Comparison of ENCODE assay signal across 1 cellular context in genomic region chr1:1318131-1318652, GRCh38.
TF ChIP-seq lines count a peak whose summit lies in the region.

No MANE protein-coding gene starts in this region.

TF ChIP-seq in K562, 482 proteins besides CTCF, POLR2A, EP300 and RAD21 (continues in another document):
- no peak for TF ChIP-seq KLF16 (IDR thresholded peaks at IDR 0.05)
- no peak for TF ChIP-seq IRF1 (CRISPR knock-in tag; IDR thresholded peaks at IDR 0.05; ENCODE audit: borderline replicate concordance)
- no peak for TF ChIP-seq PHB2 (IDR thresholded peaks at IDR 0.05; ENCODE audit: low read depth)
- no peak for TF ChIP-seq ZNF445 (CRISPR knock-in tag; IDR thresholded peaks at IDR 0.05; ENCODE audit: low read depth)
- TF ChIP-seq CTBP1 (IDR thresholded peaks at IDR 0.05; ENCODE audit: borderline replicate concordance), result peak; percentile 40; the same call in 1 of the 2 replicates
- TF ChIP-seq HNRNPK (IDR thresholded peaks at IDR 0.05; ENCODE audit: low read depth, low read length, poor library complexity, severe bottlenecking), result no peak
- no peak for TF ChIP-seq PPARD (CRISPR knock-in tag; IDR thresholded peaks at IDR 0.05)
- TF ChIP-seq ZNF24 (IDR thresholded peaks at IDR 0.05), result no peak
- TF ChIP-seq ZNF589 (CRISPR knock-in tag; IDR thresholded peaks at IDR 0.05; ENCODE audit: low read depth), result no peak
- 0 out of 2 replicates have a peak, but pooled peaks have one; percentile 4 for TF ChIP-seq SMAD4 (CRISPR knock-in tag; conservative IDR thresholded peaks at IDR 0.05)
- peak; percentile 72 for TF ChIP-seq ARID1B (IDR thresholded peaks at IDR 0.05)
- no peak for TF ChIP-seq COPS2 (conservative IDR thresholded peaks at IDR 0.05)
- TF ChIP-seq, protein P1, sequence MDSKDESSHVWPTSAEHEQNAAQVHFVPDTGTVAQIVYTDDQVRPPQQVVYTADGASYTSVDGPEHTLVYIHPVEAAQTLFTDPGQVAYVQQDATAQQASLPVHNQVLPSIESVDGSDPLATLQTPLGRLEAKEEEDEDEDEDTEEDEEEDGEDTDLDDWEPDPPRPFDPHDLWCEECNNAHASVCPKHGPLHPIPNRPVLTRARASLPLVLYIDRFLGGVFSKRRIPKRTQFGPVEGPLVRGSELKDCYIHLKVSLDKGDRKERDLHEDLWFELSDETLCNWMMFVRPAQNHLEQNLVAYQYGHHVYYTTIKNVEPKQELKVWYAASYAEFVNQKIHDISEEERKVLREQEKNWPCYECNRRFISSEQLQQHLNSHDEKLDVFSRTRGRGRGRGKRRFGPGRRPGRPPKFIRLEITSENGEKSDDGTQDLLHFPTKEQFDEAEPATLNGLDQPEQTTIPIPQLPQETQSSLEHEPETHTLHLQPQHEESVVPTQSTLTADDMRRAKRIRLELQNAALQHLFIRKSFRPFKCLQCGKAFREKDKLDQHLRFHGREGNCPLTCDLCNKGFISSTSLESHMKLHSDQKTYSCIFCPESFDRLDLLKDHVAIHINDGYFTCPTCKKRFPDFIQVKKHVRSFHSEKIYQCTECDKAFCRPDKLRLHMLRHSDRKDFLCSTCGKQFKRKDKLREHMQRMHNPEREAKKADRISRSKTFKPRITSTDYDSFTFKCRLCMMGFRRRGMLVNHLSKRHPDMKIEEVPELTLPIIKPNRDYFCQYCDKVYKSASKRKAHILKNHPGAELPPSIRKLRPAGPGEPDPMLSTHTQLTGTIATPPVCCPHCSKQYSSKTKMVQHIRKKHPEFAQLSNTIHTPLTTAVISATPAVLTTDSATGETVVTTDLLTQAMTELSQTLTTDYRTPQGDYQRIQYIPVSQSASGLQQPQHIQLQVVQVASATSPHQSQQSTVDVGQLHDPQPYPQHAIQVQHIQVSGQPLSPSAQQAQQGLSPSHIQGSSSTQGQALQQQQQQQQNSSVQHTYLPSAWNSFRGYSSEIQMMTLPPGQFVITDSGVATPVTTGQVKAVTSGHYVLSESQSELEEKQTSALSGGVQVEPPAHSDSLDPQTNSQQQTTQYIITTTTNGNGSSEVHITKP (IDR thresholded peaks at IDR 0.05; ENCODE audit: partially characterized antibody), result no peak
- no peak for TF ChIP-seq EZH2 (IDR thresholded peaks at IDR 0.05; ENCODE audit: borderline replicate concordance, low read depth, low read length)
- peak in 1 of 2 experiments; percentile 28; a peak in 1 of 4 replicates for TF ChIP-seq MNT (conservative IDR thresholded peaks at IDR 0.05)
- 0 out of 2 replicates have a peak, but pooled peaks have one; percentile 35 for TF ChIP-seq ZEB2 (IDR thresholded peaks at IDR 0.05)
- TF ChIP-seq ZFP91 (CRISPR knock-in tag; IDR thresholded peaks at IDR 0.05), result no peak
- TF ChIP-seq BRD4 (IDR thresholded peaks at IDR 0.05), result no peak
- no peak for TF ChIP-seq HNRNPH1 (optimal IDR thresholded peaks at IDR 0.05; ENCODE audit: low read depth, low read length)
- TF ChIP-seq ZNF121 (CRISPR knock-in tag; conservative IDR thresholded peaks at IDR 0.05), result no peak
- no peak for TF ChIP-seq ASH1L (IDR thresholded peaks at IDR 0.05; ENCODE audit: borderline replicate concordance, low read depth, partially characterized antibody)
- TF ChIP-seq ELF4 (CRISPR knock-in tag; IDR thresholded peaks at IDR 0.05), result no peak
- peak; percentile 85 for TF ChIP-seq DPF2 (IDR thresholded peaks at IDR 0.05)
- no peak for TF ChIP-seq ZHX1 (conservative IDR thresholded peaks at IDR 0.05; ENCODE audit: low read length)
- TF ChIP-seq ZNF12 (CRISPR knock-in tag; IDR thresholded peaks at IDR 0.05), result no peak
- peak; percentile 66 for TF ChIP-seq NFIC (IDR thresholded peaks at IDR 0.05)
- no peak for TF ChIP-seq E4F1 (CRISPR knock-in tag; IDR thresholded peaks at IDR 0.05; ENCODE audit: borderline replicate concordance)
- TF ChIP-seq CBX3 (IDR thresholded peaks at IDR 0.05; ENCODE audit: borderline replicate concordance in 1 of 2, low read length in 2 of 2), result no peak
- TF ChIP-seq, protein P2, sequence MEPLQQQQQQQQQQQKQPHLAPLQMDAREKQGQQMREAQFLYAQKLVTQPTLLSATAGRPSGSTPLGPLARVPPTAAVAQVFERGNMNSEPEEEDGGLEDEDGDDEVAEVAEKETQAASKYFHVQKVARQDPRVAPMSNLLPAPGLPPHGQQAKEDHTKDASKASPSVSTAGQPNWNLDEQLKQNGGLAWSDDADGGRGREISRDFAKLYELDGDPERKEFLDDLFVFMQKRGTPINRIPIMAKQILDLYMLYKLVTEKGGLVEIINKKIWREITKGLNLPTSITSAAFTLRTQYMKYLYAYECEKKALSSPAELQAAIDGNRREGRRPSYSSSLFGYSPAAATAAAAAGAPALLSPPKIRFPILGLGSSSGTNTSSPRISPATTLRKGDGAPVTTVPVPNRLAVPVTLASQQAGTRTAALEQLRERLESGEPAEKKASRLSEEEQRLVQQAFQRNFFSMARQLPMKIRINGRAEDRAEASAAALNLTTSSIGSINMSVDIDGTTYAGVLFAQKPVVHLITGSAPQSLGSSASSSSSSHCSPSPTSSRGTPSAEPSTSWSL (CRISPR knock-in tag; IDR thresholded peaks at IDR 0.05; ENCODE audit: borderline replicate concordance), result no peak
- no peak for TF ChIP-seq RAD51 (IDR thresholded peaks at IDR 0.05; ENCODE audit: borderline replicate concordance, low read depth)
- no peak for TF ChIP-seq SMAD3 (CRISPR knock-in tag; conservative IDR thresholded peaks at IDR 0.05)
- no peak for TF ChIP-seq MXI1 (IDR thresholded peaks at IDR 0.05; ENCODE audit: low read depth, low read length)
- TF ChIP-seq TFAM (CRISPR knock-in tag; conservative IDR thresholded peaks at IDR 0.05), result no peak
- no peak for TF ChIP-seq SMAD2 (IDR thresholded peaks at IDR 0.05; ENCODE audit: low read depth, low read length)
- peak; percentile 73; the same call in 1 of the 2 replicates for TF ChIP-seq FOXJ2 (tag; IDR thresholded peaks at IDR 0.05)
- no peak for TF ChIP-seq HDAC6 (IDR thresholded peaks at IDR 0.05; ENCODE audit: low read depth, low read length)
- no peak for TF ChIP-seq ZNF224 (CRISPR knock-in tag; IDR thresholded peaks at IDR 0.05)
- no peak for TF ChIP-seq TRIM25 (IDR thresholded peaks at IDR 0.05; ENCODE audit: borderline replicate concordance)
- no peak for TF ChIP-seq SOX6 (IDR thresholded peaks at IDR 0.05)
- TF ChIP-seq TARDBP (IDR thresholded peaks at IDR 0.05), result no peak
- no peak for TF ChIP-seq ZBTB17 (CRISPR knock-in tag; IDR thresholded peaks at IDR 0.05)
- TF ChIP-seq CHCHD3 (CRISPR knock-in tag; IDR thresholded peaks at IDR 0.05), result no peak
- TF ChIP-seq ZNF239 (CRISPR knock-in tag; IDR thresholded peaks at IDR 0.05), result no peak
- TF ChIP-seq CBX5 (IDR thresholded peaks at IDR 0.05; ENCODE audit: borderline replicate concordance, low read depth), result no peak
- TF ChIP-seq SIN3A (IDR thresholded peaks at IDR 0.05; ENCODE audit: borderline replicate concordance in 2 of 2, control insufficient read depth in 1 of 2, low read depth in 2 of 2, low read length in 2 of 2), result 0 out of 4 replicates have a peak, but pooled peaks of 1 of the 2 experiments have one; percentile 12
- no peak for TF ChIP-seq HNRNPL (IDR thresholded peaks at IDR 0.05; ENCODE audit: low read depth, low read length)
- TF ChIP-seq ZNF584 (CRISPR knock-in tag; IDR thresholded peaks at IDR 0.05; ENCODE audit: low read depth), result no peak
- TF ChIP-seq MYBL2 (IDR thresholded peaks at IDR 0.05; ENCODE audit: low read depth), result no peak
- no peak for TF ChIP-seq MYBL2 (CRISPR knock-in tag; IDR thresholded peaks at IDR 0.05; ENCODE audit: borderline replicate concordance)
